In genomic region chr5:133967715-133968056, GRCh38 we compare ENCODE assay signal across 8 cellular contexts. TPM values are rescaled to one million over a fixed set of nuclear protein-coding genes. Genes with fewer than 3 reads are reported as not detected.
DNase-seq lines count a peak whose midpoint lies in the region; ATAC-seq and TF ChIP-seq lines count a peak whose summit lies in the region.

No MANE protein-coding gene starts in this region.

- ATAC-seq in CD8-positive, alpha-beta T cell: no peak
- ATAC-seq in lung (ENCODE audit: insufficient read depth, low FRiP score): no peak
- peak; percentile 46 to 56 for ATAC-seq in upper lobe of left lung (ENCODE audit: low FRiP score in 2 of 2)
- no peak for ATAC-seq in activated CD4-positive, CD25-positive, alpha-beta regulatory T cell treated with anti-CD3 and anti-CD28 coated beads, Interleukin-2, amount 50 U/mL, for 24 hours

- H3K4me3 ChIP-seq in CD8-positive, alpha-beta T cell (ENCODE audit: low read depth, low read length): peak overlapping the region; percentile 85
- peak overlapping the region; percentile 98 for H3K4me3 ChIP-seq in choroid plexus epithelial cell (ENCODE audit: low read depth, low read length)
- H3K4me3 ChIP-seq in lung: peak overlapping the region; percentile 76
- H3K4me3 ChIP-seq in upper lobe of left lung: peak overlapping the region; percentile 80 to 93 (median 91)

- POLR2A ChIA-PET in CD8-positive, alpha-beta T cell (lab: Charles Lee): interaction anchor here (0.6 kb wide), 1 partner anchor 1372 kb away, joined by 3 read pairs; no protein-coding TSS in a partner anchor

- no peaks in the 10 kb centered on the region for H3K9me3 ChIP-seq in CD8-positive, alpha-beta T cell (ENCODE audit: low read length)
- H3K9me3 ChIP-seq in lung (ENCODE audit: control insufficient read depth in 2 of 2, insufficient read depth in 1 of 2, low read length in 1 of 2) (no peaks in the 10 kb centered on the region), upper lobe of left lung (no peaks in the 10 kb centered on the region)

- no peaks in the 10 kb centered on the region for H3K27me3 Mint-ChIP-seq in CD8-positive, alpha-beta T cell (ENCODE audit: low read depth)

- H3K4me3 Mint-ChIP-seq in CD8-positive, alpha-beta T cell: peak overlapping the region; percentile 93

- H3K27ac Mint-ChIP-seq in CD8-positive, alpha-beta T cell: peak overlapping the region; percentile 97

- no peak for TF ChIP-seq POLR2A in upper lobe of left lung (IDR thresholded peaks at IDR 0.05)

- peaks cover 23% of the 10 kb centered on the region for H3K4me1 ChIP-seq in CD8-positive, alpha-beta T cell (ENCODE audit: insufficient read depth, low read length)
- H3K4me1 ChIP-seq in lung (ENCODE audit: control insufficient read depth in 2 of 2, insufficient read depth in 2 of 2, low read length in 2 of 2) (peaks cover 7% of the 10 kb centered on the region in 2 donors), upper lobe of left lung (peaks cover 9 to 24% (median 18%) of the 10 kb centered on the region in 4 donors)

- peaks cover 3% of the 10 kb centered on the region for H3K36me3 ChIP-seq in CD8-positive, alpha-beta T cell (ENCODE audit: insufficient read depth, low read length)
- H3K36me3 ChIP-seq in lung (ENCODE audit: control insufficient read depth in 2 of 2, insufficient read depth in 2 of 2, low read length in 2 of 2) (peaks cover 0 to 6% of the 10 kb centered on the region in 2 donors), upper lobe of left lung (peaks cover 0 to 20% (median 2%) of the 10 kb centered on the region in 4 donors)

- intact Hi-C loops in CD8-positive, alpha-beta T cell (cut with DNase I, micrococcal nuclease): loop anchor here (1.0 to 10.0 kb wide), 6 partner anchors 38 to 1103 kb away; partner anchors contain the start of genes CAMLG (in 2 of the 2), DDX46 (in 1 of the 2), GDF9 (in 1 of the 2) and PPP2CA (in 1 of the 2)

- H3K27me3 ChIP-seq in CD8-positive, alpha-beta T cell (ENCODE audit: insufficient read depth, low read length): no peaks in the 10 kb centered on the region
- no peaks in the 10 kb centered on the region for H3K27me3 ChIP-seq in lung (ENCODE audit: control insufficient read depth, insufficient read depth)
- no peaks in the 10 kb centered on the region for H3K27me3 ChIP-seq in upper lobe of left lung

- peaks cover 31% of the 10 kb centered on the region for H3K36me3 Mint-ChIP-seq in CD8-positive, alpha-beta T cell

- peaks cover 55% of the 10 kb centered on the region for H3K4me1 Mint-ChIP-seq in CD8-positive, alpha-beta T cell (ENCODE audit: low read depth)

- no peak for TF ChIP-seq CTCF in CD8-positive, alpha-beta T cell (IDR thresholded peaks at IDR 0.05)
- TF ChIP-seq CTCF in choroid plexus epithelial cell (conservative IDR thresholded peaks at IDR 0.05; ENCODE audit: low read depth, low read length) (no peak), lung (IDR thresholded peaks at IDR 0.05; ENCODE audit: control extremely low read depth, extremely low read depth) (no peak), upper lobe of left lung (IDR thresholded peaks at IDR 0.05) (no peak)

- CTCF ChIA-PET in CD8-positive, alpha-beta T cell (lab: Charles Lee): no interaction called here

- H3K27ac ChIP-seq in CD8-positive, alpha-beta T cell (ENCODE audit: low read depth, low read length): peak overlapping the region; percentile 79
- H3K27ac ChIP-seq in lung (ENCODE audit: low read depth in 1 of 2, low read length in 1 of 2) (peak overlapping the region; percentile 75 to 96), upper lobe of left lung (peak overlapping the region; percentile 93 to 97 (median 96))

- H3K9me3 Mint-ChIP-seq in CD8-positive, alpha-beta T cell: no peaks in the 10 kb centered on the region

- 1 to 5% methylated on average over 6 of the region's 6 CpGs for WGBS in lung, 2 donors
- 2 to 3% methylated on average over 6 of the region's 6 CpGs for WGBS in upper lobe of left lung, 2 donors

- no peak for DNase-seq in CD8-positive, alpha-beta T cell
- DNase-seq in NCI-H69 (lab: John Stamatoyannopoulos, UW) (peak; percentile 40), choroid plexus epithelial cell (ENCODE audit: low read depth) (peak; percentile 68), lung (ENCODE audit: low spot score) (no peak), upper lobe of left lung (peak in 1 of 2 donors; percentile 36), cerebellar cortex (ENCODE audit: low spot score) (no peak), NCI-H446 (lab: John Stamatoyannopoulos, UW) (no peak)

- no peak for TF ChIP-seq EP300 in upper lobe of left lung (IDR thresholded peaks at IDR 0.05)

RNA-seq across cellular contexts. Expression of gene C5orf15, which starts 0.7 kb away (rescaled TPM):
- 10 to 100 TPM; 12.4 to 13.0 TPM for total RNA-seq in CD8-positive, alpha-beta T cell
- 100 to 1,000 TPM in 1 of 2 donors, 10 to 100 TPM in 1; 34.1 to 118 TPM for total RNA-seq in lung
- 10 to 100 TPM; 21.6 to 45.8 TPM for polyA plus RNA-seq in lung
- total RNA-seq in upper lobe of left lung: 10 to 100 TPM; 15.1 to 65.5 (median 39.7) TPM

RNA-seq across cellular contexts. Expression of gene VDAC1, which starts 37.1 kb away (rescaled TPM):
- 10 to 100 TPM; 68.1 to 71.1 TPM for total RNA-seq in CD8-positive, alpha-beta T cell
- total RNA-seq in lung: 100 to 1,000 TPM; 109 to 130 TPM
- 100 to 1,000 TPM; 107 to 136 TPM for polyA plus RNA-seq in lung
- total RNA-seq in upper lobe of left lung: 100 to 1,000 TPM in 3 of 6 donors, 10 to 100 TPM in 3; 66.0 to 121 (median 98.5) TPM

Comparison
In these comparisons a context has a peak if more than half of its experiments do, and no peak if none do; other contexts are left out.
1. ATAC-seq: peak in upper lobe of left lung (2 of 2); none in CD8-positive, alpha-beta T cell (single experiment), lung (single experiment) and activated CD4-positive, CD25-positive, alpha-beta regulatory T cell treated with anti-CD3 and anti-CD28 coated beads, Interleukin-2, amount 50 U/mL, for 24 hours (0 of 2).
2. DNase-seq: peak in NCI-H69 (single experiment) and choroid plexus epithelial cell (single experiment); none in CD8-positive, alpha-beta T cell (0 of 7), lung (single experiment), cerebellar cortex (single experiment) and NCI-H446 (0 of 2).
3. Peak in every context shown above with its lines, with median percentiles within 50 percentile points of each other: H3K27ac ChIP-seq and H3K4me3 ChIP-seq.